In the genomic region with DNA sequence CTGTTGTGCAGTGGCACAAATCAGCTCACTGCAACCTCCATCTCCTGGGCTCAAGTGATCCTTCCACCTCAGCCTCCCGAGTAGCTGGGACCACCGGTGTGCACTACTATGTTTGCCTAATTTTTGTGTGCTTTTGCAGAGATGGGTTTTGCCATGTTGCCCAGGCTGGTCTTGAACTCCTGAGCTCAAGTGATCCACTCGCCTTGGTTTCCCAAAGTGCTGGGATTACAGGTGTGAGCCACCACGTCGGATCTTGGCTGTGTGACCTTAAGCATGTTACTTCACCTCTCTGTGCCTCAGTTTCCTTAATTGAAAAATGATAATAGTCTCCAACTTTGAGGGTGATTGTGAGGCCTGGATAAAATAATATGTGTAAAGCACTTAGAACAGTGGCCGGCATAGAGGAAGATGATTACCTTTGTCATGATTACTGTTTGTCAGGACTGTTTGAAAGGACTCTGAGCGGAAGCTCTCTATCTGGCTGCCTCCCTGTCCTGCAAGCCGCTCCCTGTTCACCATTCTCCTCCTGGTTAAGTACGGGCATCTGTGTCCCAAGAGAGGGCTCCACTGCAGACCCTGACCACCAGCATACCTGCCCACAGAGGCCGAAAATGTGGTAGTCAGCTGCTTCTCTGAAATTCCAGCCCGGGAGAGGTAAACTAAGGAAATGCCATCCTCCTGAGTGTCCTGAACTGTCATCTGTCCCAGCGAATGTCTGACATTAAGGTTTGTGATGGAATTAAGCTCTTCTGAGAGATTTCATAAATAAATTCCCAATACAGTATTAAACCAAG, we compare ENCODE assay signal across 22 cellular contexts.
DNase-seq lines count a peak whose midpoint lies in the region; ATAC-seq and TF ChIP-seq lines count a peak whose summit lies in the region.
"Had no signal": no experiment of that assay in that cellular context is flagged by ENCODE, and none has a peak within 500 bp of the region (broad histone marks: within the 10 kb centered on the region; RNA-seq: fewer than 3 reads in every experiment).

No MANE protein-coding gene starts in this region.

- intact Hi-C loops in Right ventricle myocardium superior (cut with DNase I) (no loop called here), mammary epithelial cell (cut with micrococcal nuclease) (loop anchor here (2.0 kb wide), 1 partner anchor 19 kb away; no protein-coding TSS in a partner anchor), natural killer cell (cut with micrococcal nuclease) (no loop called here)

- H3K4me3 ChIP-seq in right atrium auricular region: no peak overlapping the region
- no peak overlapping the region for H3K4me3 ChIP-seq in mammary epithelial cell (replicated peaks in 1 of 3; ENCODE audit: insufficient read depth in 1 of 3, low read depth in 2 of 3, low read length in 3 of 3)
- H3K4me3 ChIP-seq: HAP-1 had no signal

- ATAC-seq in Right ventricle myocardium superior (ENCODE audit: poor library complexity) (no peak), natural killer cell (no peak)
- ATAC-seq: natural killer cell treated with Interleukin-12 subunit alpha and Interleukin-12 subunit beta and Interleukin-15 and Interleukin-18, amount 100 ng/mL, for 72 hours; stimulated activated memory B cell treated with anti-CD40 and anti-IgM and Interleukin-4, amounts not matched to agents 10 μg/mL and 1 μg/mL and 100 μg/mL, for 72 hours; T-helper 17 cell had no signal

- no peaks in the 10 kb centered on the region for H3K9me3 ChIP-seq in right atrium auricular region
- H3K9me3 ChIP-seq in mammary epithelial cell (replicated peaks; ENCODE audit: insufficient read depth, low read length): no peaks in the 10 kb centered on the region
- H3K9me3 ChIP-seq: HAP-1 had no signal

- H3K4me3 Mint-ChIP-seq in nephron (no peak overlapping the region), natural killer cell (no peak overlapping the region)
- H3K4me3 Mint-ChIP-seq in T-helper 2 cell treated with Interferon-gamma antibody and Interleukin-4, amounts not matched to agents 5 μg/mL and 100 μg/mL, for 36 hours: no peak overlapping the region
- H3K4me3 Mint-ChIP-seq: activated naive CD4-positive, alpha-beta T cell treated with anti-CD3 and anti-CD28 coated beads, Interleukin-2, amount 10 ng/mL, durations not matched to agents 7 days and 5 days; CD8-positive, alpha-beta memory T cell; dendritic cell treated with granulocyte-macrophage colony-stimulating factor and Interleukin-4, amounts not matched to agents 40 ng/mL and 50 ng/mL, for 4 days; natural killer cell treated with Interleukin-12 subunit alpha and Interleukin-12 subunit beta and Interleukin-15 and Interleukin-18, amount 100 ng/mL, for 72 hours; stimulated activated memory B cell treated with anti-CD40 and anti-IgM and Interleukin-4, amounts not matched to agents 10 μg/mL and 1 μg/mL and 100 μg/mL, for 72 hours; T-helper 17 cell; type B pancreatic cell had no signal

- H3K27ac Mint-ChIP-seq in nephron (peak overlapping the region; percentile 55 to 98 (median 75)), natural killer cell (no peak overlapping the region)
- no peak overlapping the region for H3K27ac Mint-ChIP-seq in T-helper 2 cell treated with Interferon-gamma antibody and Interleukin-4, amounts not matched to agents 5 μg/mL and 100 μg/mL, for 36 hours
- H3K27ac Mint-ChIP-seq: activated naive CD4-positive, alpha-beta T cell treated with anti-CD3 and anti-CD28 coated beads, Interleukin-2, amount 10 ng/mL, durations not matched to agents 7 days and 5 days; CD8-positive, alpha-beta memory T cell; dendritic cell treated with granulocyte-macrophage colony-stimulating factor and Interleukin-4, amounts not matched to agents 40 ng/mL and 50 ng/mL, for 4 days; natural killer cell treated with Interleukin-12 subunit alpha and Interleukin-12 subunit beta and Interleukin-15 and Interleukin-18, amount 100 ng/mL, for 72 hours; stimulated activated memory B cell treated with anti-CD40 and anti-IgM and Interleukin-4, amounts not matched to agents 10 μg/mL and 1 μg/mL and 100 μg/mL, for 72 hours; T-helper 17 cell; type B pancreatic cell had no signal

- no peak overlapping the region for H2AFZ ChIP-seq in mammary epithelial cell (ENCODE audit: low read depth, low read length)

- no peak overlapping the region for H3K9ac ChIP-seq in mammary epithelial cell (ENCODE audit: insufficient read depth, low read length)

- no peaks in the 10 kb centered on the region for H3K36me3 Mint-ChIP-seq in nephron (ENCODE audit: low read depth)
- H3K36me3 Mint-ChIP-seq in natural killer cell: no peaks in the 10 kb centered on the region
- H3K36me3 Mint-ChIP-seq in T-helper 2 cell treated with Interferon-gamma antibody and Interleukin-4, amounts not matched to agents 5 μg/mL and 100 μg/mL, for 36 hours (ENCODE audit: low read depth): peaks cover 7% of the 10 kb centered on the region
- H3K36me3 Mint-ChIP-seq: activated naive CD4-positive, alpha-beta T cell treated with anti-CD3 and anti-CD28 coated beads, Interleukin-2, amount 10 ng/mL, durations not matched to agents 7 days and 5 days; natural killer cell treated with Interleukin-12 subunit alpha and Interleukin-12 subunit beta and Interleukin-15 and Interleukin-18, amount 100 ng/mL, for 72 hours; stimulated activated memory B cell treated with anti-CD40 and anti-IgM and Interleukin-4, amounts not matched to agents 10 μg/mL and 1 μg/mL and 100 μg/mL, for 72 hours; type B pancreatic cell had no signal

- CTCF ChIA-PET in mammary epithelial cell (lab: Charles Lee; ENCODE audit: low non-redundant PET): no interaction called here

- 92% methylated on average over 11 of the region's 12 CpGs for WGBS in mammary epithelial cell (ENCODE audit: low coverage, missing lambda C conversion rate)

- H3K9me3 Mint-ChIP-seq in nephron: no peaks in the 10 kb centered on the region
- no peaks in the 10 kb centered on the region for H3K9me3 Mint-ChIP-seq in natural killer cell
- H3K9me3 Mint-ChIP-seq in T-helper 2 cell treated with Interferon-gamma antibody and Interleukin-4, amounts not matched to agents 5 μg/mL and 100 μg/mL, for 36 hours: no peaks in the 10 kb centered on the region
- H3K9me3 Mint-ChIP-seq: activated naive CD4-positive, alpha-beta T cell treated with anti-CD3 and anti-CD28 coated beads, Interleukin-2, amount 10 ng/mL, durations not matched to agents 7 days and 5 days; dendritic cell treated with granulocyte-macrophage colony-stimulating factor and Interleukin-4, amounts not matched to agents 40 ng/mL and 50 ng/mL, for 4 days; natural killer cell treated with Interleukin-12 subunit alpha and Interleukin-12 subunit beta and Interleukin-15 and Interleukin-18, amount 100 ng/mL, for 72 hours; stimulated activated memory B cell treated with anti-CD40 and anti-IgM and Interleukin-4, amounts not matched to agents 10 μg/mL and 1 μg/mL and 100 μg/mL, for 72 hours; type B pancreatic cell had no signal

- peaks cover 5% of the 10 kb centered on the region for H3K27me3 Mint-ChIP-seq in nephron (ENCODE audit: low read depth)
- peaks cover 0 to 2% of the 10 kb centered on the region in 2 donors for H3K27me3 Mint-ChIP-seq in natural killer cell (ENCODE audit: low read depth in 2 of 2)
- H3K27me3 Mint-ChIP-seq in T-helper 2 cell treated with Interferon-gamma antibody and Interleukin-4, amounts not matched to agents 5 μg/mL and 100 μg/mL, for 36 hours (ENCODE audit: low read depth): no peaks in the 10 kb centered on the region
- H3K27me3 Mint-ChIP-seq: activated naive CD4-positive, alpha-beta T cell treated with anti-CD3 and anti-CD28 coated beads, Interleukin-2, amount 10 ng/mL, durations not matched to agents 7 days and 5 days; dendritic cell treated with granulocyte-macrophage colony-stimulating factor and Interleukin-4, amounts not matched to agents 40 ng/mL and 50 ng/mL, for 4 days; T-helper 17 cell; type B pancreatic cell had no signal

- no peaks in the 10 kb centered on the region for H4K20me1 ChIP-seq in mammary epithelial cell (ENCODE audit: insufficient read depth, low read length)

- DNase-seq in right atrium auricular region (ENCODE audit: low spot score) (no peak), Right ventricle myocardium superior (no peak), mammary epithelial cell (no peak), foreskin melanocyte (no peak), natural killer cell (no peak), GM19238 (ENCODE audit: insufficient read length, low spot score) (no peak)
- DNase-seq in T-helper 2 cell treated with Interferon-gamma antibody and Interleukin-4, amounts not matched to agents 5 μg/mL and 100 μg/mL, for 36 hours (ENCODE audit: low spot score): no peak
- DNase-seq: activated CD4-positive, alpha-beta T cell treated with anti-CD3 and anti-CD28 coated beads, Interleukin-2, amount 50 U/mL, for 4 hours; activated naive CD4-positive, alpha-beta T cell treated with anti-CD3 and anti-CD28 coated beads, Interleukin-2, amount 10 ng/mL, durations not matched to agents 7 days and 5 days; CD8-positive, alpha-beta memory T cell; glutamatergic neuron; NCI-H1694 treated with DMSO at 0.1 percent for 48 hours; NCI-H2227 treated with DMSO at 0.1 percent for 48 hours; T-helper 17 cell; WERI-Rb-1 had no signal

- H3K4me1 Mint-ChIP-seq in nephron (peaks cover 53% of the 10 kb centered on the region), natural killer cell (peaks cover 0 to 15% of the 10 kb centered on the region in 2 donors)
- peaks cover 50% of the 10 kb centered on the region for H3K4me1 Mint-ChIP-seq in T-helper 2 cell treated with Interferon-gamma antibody and Interleukin-4, amounts not matched to agents 5 μg/mL and 100 μg/mL, for 36 hours (ENCODE audit: low read depth)

- H3K36me3 ChIP-seq in right atrium auricular region: no peaks in the 10 kb centered on the region
- H3K36me3 ChIP-seq in mammary epithelial cell (ENCODE audit: insufficient read depth, low read length): peaks cover 5% of the 10 kb centered on the region
- H3K36me3 ChIP-seq: HAP-1, WERI-Rb-1 had no signal

- H3K4me1 ChIP-seq in right atrium auricular region: peaks cover 0 to 80% of the 10 kb centered on the region in 2 donors
- H3K4me1 ChIP-seq in mammary epithelial cell (ENCODE audit: insufficient read depth, low read length): peaks cover 78% of the 10 kb centered on the region

- in situ Hi-C loops in mammary epithelial cell (cut with MboI; ENCODE audit: low sequenced_read_pairs in 2 of 2): no loop called here

- dilution Hi-C loops in mammary epithelial cell (cut with HindIII; ENCODE audit: low sequenced_read_pairs): no loop called here

- TF ChIP-seq CTCF in right atrium auricular region (IDR thresholded peaks at IDR 0.05): no peak
- no peak for TF ChIP-seq CTCF in mammary epithelial cell (conservative IDR thresholded peaks at IDR 0.05 in 1 of 2, IDR thresholded peaks at IDR 0.05 in 1 of 2; ENCODE audit: extremely low read depth in 1 of 2, insufficient read depth in 1 of 2, low read depth in 1 of 2, low read length in 2 of 2)
- TF ChIP-seq CTCF in nephron (IDR thresholded peaks at IDR 0.05; ENCODE audit: unreplicated experiment in 3 of 3): no peak
- no peak for TF ChIP-seq CTCF in natural killer cell (IDR thresholded peaks at IDR 0.05)

- H3K4me2 ChIP-seq in mammary epithelial cell (ENCODE audit: insufficient read depth, low read depth, low read length): no peak overlapping the region

- no TSS peak for BruUV-seq in mammary epithelial cell (replicated peaks; lab: Mats Ljungman, UMichigan)

- peaks cover 84% of the 10 kb centered on the region for H3K79me2 ChIP-seq in mammary epithelial cell (ENCODE audit: insufficient read depth, low read length)

- H3K27me3 ChIP-seq in right atrium auricular region (no peaks in the 10 kb centered on the region), mammary epithelial cell (ENCODE audit: insufficient read depth, low read length) (no peaks in the 10 kb centered on the region)

- H3K27ac ChIP-seq in right atrium auricular region: peak overlapping the region; percentile 78 to 87
- peak overlapping the region; percentile 96 for H3K27ac ChIP-seq in mammary epithelial cell (ENCODE audit: insufficient read depth, low read depth, low read length)
- H3K27ac ChIP-seq: HL-60, WERI-Rb-1 had no signal

Comparison
In these comparisons a context has a peak if more than half of its experiments do, and no peak if none do; other contexts are left out.
1. H3K27ac Mint-ChIP-seq: peak in nephron (3 of 3); none in natural killer cell (0 of 2) and T-helper 2 cell treated with Interferon-gamma antibody and Interleukin-4, amounts not matched to agents 5 μg/mL and 100 μg/mL, for 36 hours (single experiment).